8 cellular contexts compared by ENCODE assay signal in genomic region chr2:40448476-40449079, GRCh38. TPM values are rescaled to one million over a fixed set of nuclear protein-coding genes. Genes with fewer than 3 reads are reported as not detected.
DNase-seq lines count a peak whose midpoint lies in the region; ATAC-seq and TF ChIP-seq lines count a peak whose summit lies in the region.

No MANE protein-coding gene starts in this region.

- H3K4me3 ChIP-seq in DND-41 (ENCODE audit: low read depth in 1 of 2, low read length in 2 of 2) (no peak overlapping the region; a peak in 1 of 4 replicates), Panc1 (ENCODE audit: low read depth in 2 of 2, low read length in 2 of 2) (no peak overlapping the region), MG63 (no peak overlapping the region)

- H4K20me1 ChIP-seq in DND-41 (ENCODE audit: insufficient read depth, low read length): no peaks in the 10 kb centered on the region

- ATAC-seq in DND-41 (ENCODE audit: insufficient read depth, low read depth) (peak; percentile 39; the same call in 2 of the 3 replicates), Panc1 (no peak), HG02763 (IDR thresholded peaks at IDR 0.05; ENCODE audit: unreplicated experiment) (no peak), HG02970 (IDR thresholded peaks at IDR 0.05; ENCODE audit: low FRiP score, unreplicated experiment) (no peak)

- peaks cover 82% of the 10 kb centered on the region for H3K79me2 ChIP-seq in DND-41 (ENCODE audit: insufficient read depth, low read length)

- no peaks in the 10 kb centered on the region for H3K9me3 ChIP-seq in DND-41 (ENCODE audit: insufficient read depth, low read length, severe bottlenecking)
- H3K9me3 ChIP-seq in Panc1 (ENCODE audit: control insufficient read depth, insufficient read depth, low read depth, low read length): no peaks in the 10 kb centered on the region
- H3K9me3 ChIP-seq in MG63: no peaks in the 10 kb centered on the region

- in situ Hi-C loops in Panc1 (cut with HindIII; ENCODE audit: low pct_unique_long_range_greater_than_20kb, low sequenced_read_pairs): no loop called here

- CTCF ChIA-PET in Panc1 (lab: Charles Lee): interaction anchor here (0.7 kb wide), 1 partner anchor 8 kb away, joined by 3 read pairs; no protein-coding TSS in a partner anchor

- no TSS peak for BruUV-seq in Panc1 (replicated peaks; lab: Mats Ljungman, UMichigan)

- H3K36me3 ChIP-seq in DND-41 (ENCODE audit: insufficient read depth, low read length) (peaks cover 22% of the 10 kb centered on the region), Panc1 (ENCODE audit: control insufficient read depth, insufficient read depth, low read length) (no peaks in the 10 kb centered on the region), MG63 (no peaks in the 10 kb centered on the region)

- peak overlapping the region; percentile 68 for H3K4me2 ChIP-seq in DND-41 (ENCODE audit: insufficient read depth, low read length)

- POLR2A ChIA-PET in Panc1 (lab: Charles Lee): interaction anchor here (0.6 kb wide), 1 partner anchor 24 kb away, joined by 3 read pairs; no protein-coding TSS in a partner anchor

- DNase-seq in DND-41 (peak; percentile 67), HuH-7 (ENCODE audit: low spot score) (peak; percentile 8), Panc1 (ENCODE audit: low read depth, low spot score) (no peak), glomerular visceral epithelial cell (ENCODE audit: extremely low spot score) (peak; percentile 37), MG63 (no peak)
- DNase-seq in stimulated activated CD4-positive, alpha-beta T cell treated with anti-CD3 and anti-CD28 coated beads, Interleukin-1b, Interleukin-23, amount 100 ng/mL, for 48 hours: no peak

- H3K4me1 ChIP-seq in DND-41 (ENCODE audit: insufficient read depth, low read length) (peaks cover 41% of the 10 kb centered on the region), Panc1 (ENCODE audit: control insufficient read depth, insufficient read depth, low read length) (peaks cover 4% of the 10 kb centered on the region; the same call in 1 of the 2 replicates)

- H3K27ac ChIP-seq in DND-41 (ENCODE audit: low read length): no peak overlapping the region; the same call in 1 of the 2 replicates
- no peak overlapping the region for H3K27ac ChIP-seq in Panc1 (ENCODE audit: low read length)

- peak overlapping the region; percentile 65; the same call in 1 of the 2 replicates for H3K9ac ChIP-seq in DND-41 (ENCODE audit: low read depth, low read length)

- intact Hi-C loops in Panc1 (cut with micrococcal nuclease; ENCODE audit: unreplicated experiment): no loop called here

- peak; percentile 83 for TF ChIP-seq CTCF in DND-41 (IDR thresholded peaks at IDR 0.05; ENCODE audit: borderline replicate concordance, extremely low read depth, low read length, poor library complexity, severe bottlenecking)
- peak; percentile 65 for TF ChIP-seq CTCF in Panc1 (IDR thresholded peaks at IDR 0.05)

- no peaks in the 10 kb centered on the region for H3K27me3 ChIP-seq in DND-41 (ENCODE audit: insufficient read depth, low read length, poor library complexity)
- H3K27me3 ChIP-seq in Panc1 (ENCODE audit: control insufficient read depth, insufficient read depth, low read length): peaks cover 12% of the 10 kb centered on the region
- H3K27me3 ChIP-seq in MG63: no peaks in the 10 kb centered on the region

- H2AFZ ChIP-seq in DND-41 (ENCODE audit: low read depth, low read length): no peak overlapping the region

RNA-seq across cellular contexts. Expression of gene SLC8A1, which starts 3.3 kb away (rescaled TPM):
- total RNA-seq in Panc1 (2021; ENCODE audit: unreplicated experiment): 0.59 TPM
- 0.13 TPM for polyA plus RNA-seq in Panc1 (2012; ENCODE audit: insufficient read length)
- 6.0 and 11.1 TPM in 2 replicates for total RNA-seq in MG63 (2014; rRNA removed; shearing (Covaris generic); ENCODE audit: low replicate concordance)

Comparison
In these comparisons a context has a peak if more than half of its experiments do, and no peak if none do; other contexts are left out.
1. DNase-seq: peak in DND-41 (single experiment), HuH-7 (single experiment) and glomerular visceral epithelial cell (single experiment); none in Panc1 (single experiment), MG63 (single experiment) and stimulated activated CD4-positive, alpha-beta T cell treated with anti-CD3 and anti-CD28 coated beads, Interleukin-1b, Interleukin-23, amount 100 ng/mL, for 48 hours (single experiment).